11 cellular contexts compared by ENCODE assay signal in genomic region chr2:237435844-237436590, GRCh38. TPM values are rescaled to one million over a fixed set of nuclear protein-coding genes. Genes with fewer than 3 reads are reported as not detected.
DNase-seq lines count a peak whose midpoint lies in the region; FAIRE-seq and TF ChIP-seq lines count a peak whose summit lies in the region.
"Had no signal": no experiment of that assay in that cellular context is flagged by ENCODE, and none has a peak within 500 bp of the region (broad histone marks: within the 10 kb centered on the region; RNA-seq: fewer than 3 reads in every experiment).

No MANE protein-coding gene starts in this region.

- peaks cover 8% of the 10 kb centered on the region for H3K36me3 Mint-ChIP-seq in activated CD4-positive, alpha-beta T cell treated with anti-CD3 and anti-CD28 coated beads, Interleukin-2, amount 10 ng/mL, durations not matched to agents 7 days and 5 days (ENCODE audit: low read depth)
- no peaks in the 10 kb centered on the region for H3K36me3 Mint-ChIP-seq in astrocyte (ENCODE audit: low read depth, unreplicated experiment)

- DNase-seq in activated CD4-positive, alpha-beta T cell treated with anti-CD3 and anti-CD28 coated beads, Interleukin-2, amount 10 ng/mL, durations not matched to agents 7 days and 5 days: no peak
- DNase-seq in activated CD4-positive, alpha-beta T cell treated with anti-CD3 and anti-CD28 coated beads for 48 hours: no peak
- DNase-seq in astrocyte (ENCODE audit: low read depth) (peak; percentile 87), left kidney (ENCODE audit: low read depth, low spot score) (peak; percentile 54), NCI-H774 (lab: John Stamatoyannopoulos, UW) (no peak), hippocampal formation (lab: John Stamatoyannopoulos, UW) (no peak), NCI-H1048 (lab: John Stamatoyannopoulos, UW) (no peak)

- H3K9me3 ChIP-seq in astrocyte (ENCODE audit: insufficient read depth, low read depth, low read length): no peaks in the 10 kb centered on the region
- no peaks in the 10 kb centered on the region for H3K9me3 ChIP-seq in thymus (ENCODE audit: control insufficient read depth)

- no peak overlapping the region for H2AFZ ChIP-seq in astrocyte (ENCODE audit: low read depth, low read length)

- no peaks in the 10 kb centered on the region for H3K36me3 ChIP-seq in astrocyte (ENCODE audit: insufficient read depth, low read length)
- H3K36me3 ChIP-seq in thymus (ENCODE audit: control insufficient read depth, insufficient read depth): no peaks in the 10 kb centered on the region
- H3K36me3 ChIP-seq: cardiac muscle cell had no signal

- no peaks in the 10 kb centered on the region for H3K27me3 Mint-ChIP-seq in activated CD4-positive, alpha-beta T cell treated with anti-CD3 and anti-CD28 coated beads, Interleukin-2, amount 10 ng/mL, durations not matched to agents 7 days and 5 days
- H3K27me3 Mint-ChIP-seq in astrocyte (ENCODE audit: low read depth, unreplicated experiment): no peaks in the 10 kb centered on the region

- H3K4me2 ChIP-seq in astrocyte (ENCODE audit: low read length): peak overlapping the region; percentile 81

- 87% methylated on average over 10 of the region's 10 CpGs for WGBS in thymus

- H3K4me3 Mint-ChIP-seq in activated CD4-positive, alpha-beta T cell treated with anti-CD3 and anti-CD28 coated beads, Interleukin-2, amount 10 ng/mL, durations not matched to agents 7 days and 5 days: no peak overlapping the region
- no peak overlapping the region for H3K4me3 Mint-ChIP-seq in astrocyte (ENCODE audit: unreplicated experiment)

- H3K9ac ChIP-seq in astrocyte (ENCODE audit: low read length): peak overlapping the region; percentile 82

- POLR2A ChIA-PET in activated CD4-positive, alpha-beta T cell treated with anti-CD3 and anti-CD28 coated beads, Interleukin-2, amount 10 ng/mL, durations not matched to agents 7 days and 5 days (lab: Charles Lee): no interaction called here

- H3K27ac Mint-ChIP-seq in activated CD4-positive, alpha-beta T cell treated with anti-CD3 and anti-CD28 coated beads, Interleukin-2, amount 10 ng/mL, durations not matched to agents 7 days and 5 days: peak overlapping the region; percentile 68
- H3K27ac Mint-ChIP-seq in astrocyte (ENCODE audit: unreplicated experiment): peak overlapping the region; percentile 100

- CTCF ChIA-PET in activated CD4-positive, alpha-beta T cell treated with anti-CD3 and anti-CD28 coated beads, Interleukin-2, amount 10 ng/mL, durations not matched to agents 7 days and 5 days (lab: Charles Lee): interaction anchor here (1.1 to 3.9 kb wide), 2 partner anchors 14 to 35 kb away, joined by 4 to 17 read pairs; no protein-coding TSS in a partner anchor

- H3K79me2 ChIP-seq in astrocyte (ENCODE audit: insufficient read depth, low read length): peaks cover 7% of the 10 kb centered on the region

- peaks cover 4% of the 10 kb centered on the region for H3K9me3 Mint-ChIP-seq in activated CD4-positive, alpha-beta T cell treated with anti-CD3 and anti-CD28 coated beads, Interleukin-2, amount 10 ng/mL, durations not matched to agents 7 days and 5 days
- H3K9me3 Mint-ChIP-seq in astrocyte (ENCODE audit: unreplicated experiment): no peaks in the 10 kb centered on the region

- H3K4me1 ChIP-seq in astrocyte (ENCODE audit: insufficient read depth, low read length): peaks cover 63% of the 10 kb centered on the region
- peaks cover 79% of the 10 kb centered on the region for H3K4me1 ChIP-seq in thymus (ENCODE audit: control insufficient read depth, insufficient read depth, low read length)

- H4K20me1 ChIP-seq in astrocyte (ENCODE audit: insufficient read depth, low read length): no peaks in the 10 kb centered on the region

- H3K4me1 Mint-ChIP-seq in activated CD4-positive, alpha-beta T cell treated with anti-CD3 and anti-CD28 coated beads, Interleukin-2, amount 10 ng/mL, durations not matched to agents 7 days and 5 days: peaks cover 86% of the 10 kb centered on the region
- H3K4me1 Mint-ChIP-seq in astrocyte (ENCODE audit: low read depth, unreplicated experiment): peaks cover 62% of the 10 kb centered on the region

- no peak for FAIRE-seq in astrocyte (lab: Jason Lieb, UNC)

- no peak for TF ChIP-seq CTCF in astrocyte (IDR thresholded peaks at IDR 0.05; ENCODE audit: insufficient read depth, low read depth, low read length)

- no peak overlapping the region for H3K4me3 ChIP-seq in astrocyte (ENCODE audit: insufficient read depth, low read depth, low read length)
- no peak overlapping the region for H3K4me3 ChIP-seq in thymus (ENCODE audit: low read length)
- H3K4me3 ChIP-seq: cardiac muscle cell, lung had no signal

- no peaks in the 10 kb centered on the region for H3K27me3 ChIP-seq in astrocyte (ENCODE audit: insufficient read depth, low read length)
- H3K27me3 ChIP-seq in thymus (ENCODE audit: control insufficient read depth, insufficient read depth): no peaks in the 10 kb centered on the region
- H3K27me3 ChIP-seq: cardiac muscle cell had no signal

- H3K27ac ChIP-seq in astrocyte (ENCODE audit: low read depth, low read length) (peak overlapping the region; percentile 98), thymus (ENCODE audit: low read depth) (peak overlapping the region; percentile 53)
- H3K27ac ChIP-seq: cardiac muscle cell had no signal

RNA-seq across cellular contexts. Expression of gene COL6A3, which starts 22.1 kb away (rescaled TPM):
- under 1 TPM; 0.87 to 0.92 TPM for total RNA-seq in activated CD4-positive, alpha-beta T cell treated with anti-CD3 and anti-CD28 coated beads, Interleukin-2, amount 10 ng/mL, durations not matched to agents 7 days and 5 days
- 200 and 560 TPM in 2 replicates for total RNA-seq in astrocyte
- polyA plus RNA-seq in thymus: 36.2 TPM

RNA-seq across cellular contexts. Expression of gene MLPH, which starts 51.0 kb away (rescaled TPM):
- total RNA-seq in activated CD4-positive, alpha-beta T cell treated with anti-CD3 and anti-CD28 coated beads, Interleukin-2, amount 10 ng/mL, durations not matched to agents 7 days and 5 days: not detected
- total RNA-seq in astrocyte: 14.2 and 16.2 TPM in 2 replicates
- polyA plus RNA-seq in thymus: 2.4 TPM
- total RNA-seq: T-helper 1 cell treated with Interleukin-12 subunit alpha and Interleukin-12 subunit beta and Interleukin-4 antibody, amounts not matched to agents 30 ng/mL and 1 ng/mL, for 36 hours had no signal

Comparison
In these comparisons a context has a peak if more than half of its experiments do, and no peak if none do; other contexts are left out.
1. DNase-seq: peak in astrocyte (single experiment) and left kidney (single experiment); none in activated CD4-positive, alpha-beta T cell treated with anti-CD3 and anti-CD28 coated beads, Interleukin-2, amount 10 ng/mL, durations not matched to agents 7 days and 5 days (single experiment), activated CD4-positive, alpha-beta T cell treated with anti-CD3 and anti-CD28 coated beads for 48 hours (single experiment), NCI-H774 (single experiment), hippocampal formation (0 of 2) and NCI-H1048 (single experiment).
2. RNA of gene COL6A3, which starts 22.1 kb away (total RNA-seq): 200 to 560 TPM in astrocyte; 0.87 to 0.92 TPM in activated CD4-positive, alpha-beta T cell treated with anti-CD3 and anti-CD28 coated beads, Interleukin-2, amount 10 ng/mL, durations not matched to agents 7 days and 5 days; every median in the first group is over 100 times any median in the second.
3. RNA of gene MLPH, which starts 51.0 kb away (total RNA-seq): 14.2 to 16.2 TPM in astrocyte; not detected in activated CD4-positive, alpha-beta T cell treated with anti-CD3 and anti-CD28 coated beads, Interleukin-2, amount 10 ng/mL, durations not matched to agents 7 days and 5 days; every median in the first group is over 10 times any median in the second.